Comparison of ENCODE assay signal across 20 cellular contexts in the genomic region with DNA sequence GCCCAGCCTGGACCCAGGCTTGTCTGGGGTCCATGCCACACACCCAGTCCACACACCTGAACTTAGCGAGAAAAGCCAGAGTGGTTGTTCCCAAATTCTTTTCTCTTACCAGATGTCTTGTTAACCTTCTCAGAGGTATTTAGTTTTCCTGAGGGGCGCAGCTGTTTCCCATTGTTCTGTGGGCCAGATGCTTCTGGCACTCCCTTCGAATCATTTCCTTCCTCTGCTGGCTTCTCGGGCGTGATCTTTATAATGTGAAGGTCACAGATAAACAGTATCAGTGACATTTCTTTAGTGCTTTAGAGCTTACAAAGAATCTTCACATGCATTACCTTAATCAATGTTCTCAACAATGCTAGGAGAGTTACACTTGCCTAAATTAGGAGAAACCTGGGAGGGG. TPM values are rescaled to one million over a fixed set of nuclear protein-coding genes. Genes with fewer than 3 reads are reported as not detected.
"Had no signal": no experiment of that assay in that cellular context is flagged by ENCODE, and none has a peak within 500 bp of the region (broad histone marks: within the 10 kb centered on the region; RNA-seq: fewer than 3 reads in every experiment).

No MANE protein-coding gene starts in this region.

RNA-seq across cellular contexts. Expression of a gene that starts 6.6 kb away (rescaled TPM):
- total RNA-seq: naive thymus-derived CD8-positive, alpha-beta T cell; natural killer cell treated with Interleukin-12 subunit alpha and Interleukin-12 subunit beta and Interleukin-15 and Interleukin-18, amount 100 ng/mL, for 72 hours; neural crest cell; omental fat pad; osteocyte; pancreas; posterior vena cava; prostate gland; renal cortical epithelial cell; right cardiac atrium; right lobe of liver; sigmoid colon; smooth muscle cell; spleen; suprapubic skin; transverse colon; upper lobe of right lung; urinary bladder; uterus had no signal
- polyA plus RNA-seq: naive thymus-derived CD8-positive, alpha-beta T cell; pancreas; right cardiac atrium; sigmoid colon; smooth muscle cell; thymus; urinary bladder had no signal

RNA-seq across cellular contexts. Expression of a gene that starts 59.6 kb away (rescaled TPM):
- total RNA-seq: naive thymus-derived CD8-positive, alpha-beta T cell; natural killer cell treated with Interleukin-12 subunit alpha and Interleukin-12 subunit beta and Interleukin-15 and Interleukin-18, amount 100 ng/mL, for 72 hours; neural crest cell; omental fat pad; osteocyte; pancreas; posterior vena cava; prostate gland; renal cortical epithelial cell; right cardiac atrium; right lobe of liver; sigmoid colon; smooth muscle cell; spleen; suprapubic skin; transverse colon; upper lobe of right lung; urinary bladder; uterus had no signal
- polyA plus RNA-seq: naive thymus-derived CD8-positive, alpha-beta T cell; pancreas; right cardiac atrium; sigmoid colon; smooth muscle cell; spleen; thymus; urinary bladder had no signal
